8 cellular contexts compared by ENCODE assay signal in the genomic region with DNA sequence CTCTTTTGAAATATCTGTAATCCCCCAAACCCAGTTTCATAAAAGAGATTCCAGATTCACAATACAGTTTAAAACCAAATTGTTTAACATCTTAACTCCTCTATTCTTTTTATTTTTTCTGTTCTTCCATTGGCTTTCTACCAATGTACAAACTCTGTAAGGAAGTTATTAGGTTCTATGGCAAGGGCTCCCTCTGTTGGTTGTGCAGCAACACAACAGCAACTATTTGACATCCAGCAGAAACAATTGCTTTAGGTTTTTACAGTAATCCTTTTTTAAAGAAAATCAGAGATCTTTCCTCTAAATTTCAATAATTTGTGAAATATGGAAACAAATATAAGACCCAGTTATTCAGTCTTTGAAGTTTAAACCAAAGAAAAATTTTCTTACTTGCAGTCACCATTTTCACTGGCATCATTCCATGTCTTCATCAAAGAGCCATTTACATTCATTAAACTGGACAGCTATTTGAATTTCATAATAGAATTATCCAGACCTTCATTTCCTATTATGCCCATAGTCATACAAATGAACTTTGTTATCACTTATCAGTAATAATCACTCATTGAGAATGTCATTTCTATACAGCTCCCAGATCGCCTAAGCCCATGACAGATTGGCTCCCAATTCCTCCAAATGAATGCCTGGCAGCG. TPM values are rescaled to one million over a fixed set of nuclear protein-coding genes. Genes with fewer than 3 reads are reported as not detected.
A peak's percentile ranks its signal among the peaks of the same experiment; 100 is the strongest.
DNase-seq lines count a peak whose midpoint lies in the region; ATAC-seq and TF ChIP-seq lines count a peak whose summit lies in the region.

No MANE protein-coding gene starts in this region.

- TF ChIP-seq POLR2A in erythroblast (IDR thresholded peaks at IDR 0.05; ENCODE audit: low read length) = no peak

- peak; percentile 18 for DNase-seq in CMK (ENCODE audit: low read depth)
- peak; percentile 78 for DNase-seq in NCI-H2171 treated with DMSO at 0.1 percent for 48 hours (lab: John Stamatoyannopoulos, UW)
- DNase-seq in erythroblast (lab: John Stamatoyannopoulos, UW) = peak; percentile 70 to 84
- peak; percentile 47 for DNase-seq in neural crest cell (ENCODE audit: low read depth, low spot score)
- no peak for DNase-seq in NCI-H226

- H3K27ac Mint-ChIP-seq in neural crest cell (ENCODE audit: unreplicated experiment) = no peak overlapping the region

- H3K36me3 Mint-ChIP-seq in neural crest cell (ENCODE audit: low read depth) = no peaks in the 10 kb centered on the region

- no peaks in the 10 kb centered on the region for H3K4me1 Mint-ChIP-seq in neural crest cell

- no peak overlapping the region for H3K4me3 Mint-ChIP-seq in neural crest cell

- TF ChIP-seq CTCF in VCaP (conservative IDR thresholded peaks at IDR 0.05) = peak; percentile 94
- TF ChIP-seq CTCF in neural crest cell (conservative IDR thresholded peaks at IDR 0.05) = peak; percentile 95

- H3K27ac ChIP-seq in VCaP = no peak overlapping the region

- H3K9me3 Mint-ChIP-seq in neural crest cell = no peaks in the 10 kb centered on the region

- H3K27me3 Mint-ChIP-seq in neural crest cell (ENCODE audit: low read depth) = peaks cover 8% of the 10 kb centered on the region

- peak; percentile 49 for ATAC-seq in GM21576 (IDR thresholded peaks at IDR 0.05; ENCODE audit: unreplicated experiment)
- ATAC-seq in GM18870 (IDR thresholded peaks at IDR 0.05; ENCODE audit: unreplicated experiment) = no peak

RNA-seq across cellular contexts. Expression of a gene that starts 46.5 kb away (rescaled TPM):
- 44.5 and 45.2 TPM in 2 replicates for total RNA-seq in neural crest cell
